ENCODE assay signal across 8 cellular contexts in the genomic region with DNA sequence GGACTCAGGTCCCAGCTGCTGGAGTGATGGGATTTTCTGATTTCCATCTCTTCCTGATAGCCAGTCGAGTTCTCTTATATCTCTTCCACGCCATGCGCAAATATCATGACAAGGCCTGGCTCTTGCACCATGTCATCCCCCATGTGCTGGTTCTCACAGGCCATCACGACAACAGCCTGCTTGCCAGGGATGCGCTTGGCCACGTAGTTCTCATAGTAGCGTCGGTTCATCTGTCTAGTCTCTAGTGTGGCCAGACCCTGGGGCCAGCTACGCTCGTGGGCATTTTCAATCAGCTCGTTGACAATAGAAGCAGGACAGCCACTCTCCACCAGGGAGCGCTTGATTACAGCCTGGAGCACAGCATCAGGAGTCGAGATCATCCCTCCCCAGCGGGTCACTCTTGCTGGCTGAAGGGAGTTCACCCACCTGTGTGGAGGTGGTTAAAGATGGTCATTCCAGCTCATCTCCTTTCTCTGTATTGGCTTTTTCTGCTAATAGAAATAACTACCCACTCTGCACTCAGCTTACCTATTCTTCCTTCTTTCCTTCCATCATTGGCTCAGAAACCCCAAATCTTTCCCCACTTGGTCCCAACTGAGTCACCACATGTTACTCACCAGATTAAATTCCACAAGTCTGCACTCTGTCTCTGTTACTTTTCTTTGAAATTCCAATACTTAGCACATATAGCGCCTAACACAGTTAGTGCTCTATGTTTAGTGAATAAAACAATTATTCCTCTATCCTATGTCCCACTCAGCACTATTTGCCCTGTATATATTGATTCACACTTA. TPM values are rescaled to one million over a fixed set of nuclear protein-coding genes. Genes with fewer than 3 reads are reported as not detected.
DNase-seq lines count a peak whose midpoint lies in the region; ATAC-seq and TF ChIP-seq lines count a peak whose summit lies in the region.

No MANE protein-coding gene starts in this region.

- peak in 1 of 2 donors; percentile 67 for TF ChIP-seq CTCF in right atrium auricular region (IDR thresholded peaks at IDR 0.05)

- H3K27ac ChIP-seq in right atrium auricular region = no peak overlapping the region

- no peaks in the 10 kb centered on the region for H3K4me1 ChIP-seq in right atrium auricular region

- peaks cover 64% of the 10 kb centered on the region for H3K36me3 ChIP-seq in right atrium auricular region

- H3K9me3 ChIP-seq in right atrium auricular region = no peaks in the 10 kb centered on the region

- H3K27me3 ChIP-seq in right atrium auricular region = no peaks in the 10 kb centered on the region

- H3K4me3 ChIP-seq in right atrium auricular region = no peak overlapping the region

- intact Hi-C loops in Right ventricle myocardium superior (cut with DNase I) (no loop called here), left ventricle myocardium superior (cut with micrococcal nuclease) (no loop called here)

- ATAC-seq in Right ventricle myocardium superior (ENCODE audit: poor library complexity) = peak; percentile 70
- ATAC-seq in left ventricle myocardium superior = peak; percentile 77

- DNase-seq in Right ventricle myocardium superior (peak; percentile 57), right atrium auricular region (ENCODE audit: low spot score) (no peak), NCI-H69 (lab: John Stamatoyannopoulos, UW) (peak; percentile 47), left ventricle myocardium superior (peak; percentile 62), ureter (ENCODE audit: low spot score) (no peak), NCI-H2171 treated with DMSO at 0.1 percent for 48 hours (lab: John Stamatoyannopoulos, UW) (no peak)
- peak; percentile 24 for DNase-seq in activated naive CD4-positive, alpha-beta T cell treated with anti-CD3 and anti-CD28 coated beads, Interleukin-2, amount 50 U/mL, for 16 hours
- DNase-seq in stimulated activated CD4-positive, alpha-beta T cell treated with anti-CD3 and anti-CD28 coated beads, Interleukin-15, amount 100 ng/mL, for 24 hours = peak; percentile 57

RNA-seq across cellular contexts. Expression of a gene that starts 15.2 kb away (rescaled TPM):
- total RNA-seq in Right ventricle myocardium superior (48.1 TPM), right atrium auricular region (10 to 100 TPM; 45.1 to 88.4 TPM), left ventricle myocardium superior (55.3 TPM), ureter (48.8 TPM)

RNA-seq across cellular contexts. Expression of a gene that starts 17.3 kb away (rescaled TPM):
- total RNA-seq in Right ventricle myocardium superior (63.4 TPM), right atrium auricular region (10 to 100 TPM; 45.0 to 70.2 TPM), left ventricle myocardium superior (81.4 TPM), ureter (142 TPM)

RNA-seq across cellular contexts. Expression of a gene that starts 17.6 kb away (rescaled TPM):
- 18.8 TPM for total RNA-seq in Right ventricle myocardium superior
- total RNA-seq in right atrium auricular region = 10 to 100 TPM; 19.7 to 23.6 TPM
- 19.6 TPM for total RNA-seq in left ventricle myocardium superior
- 27.9 TPM for total RNA-seq in ureter

RNA-seq across cellular contexts. Expression of a gene that starts 23.3 kb away (rescaled TPM):
- not detected for total RNA-seq in Right ventricle myocardium superior
- not detected for total RNA-seq in right atrium auricular region
- not detected for total RNA-seq in left ventricle myocardium superior
- total RNA-seq in ureter = 0.57 TPM

RNA-seq across cellular contexts. Expression of a gene that starts 48.4 kb away (rescaled TPM):
- total RNA-seq in Right ventricle myocardium superior = 513 TPM
- 1,000 to 10,000 TPM in 1 of 2 donors, 100 to 1,000 TPM in 1; 567 to 1,179 TPM for total RNA-seq in right atrium auricular region
- total RNA-seq in left ventricle myocardium superior = 546 TPM
- total RNA-seq in ureter = 1,884 TPM

Comparison
In these comparisons a context has a peak if more than half of its experiments do, and no peak if none do; other contexts are left out.
1. DNase-seq: peak in Right ventricle myocardium superior (single experiment), NCI-H69 (single experiment), activated naive CD4-positive, alpha-beta T cell treated with anti-CD3 and anti-CD28 coated beads, Interleukin-2, amount 50 U/mL, for 16 hours (single experiment), left ventricle myocardium superior (single experiment) and stimulated activated CD4-positive, alpha-beta T cell treated with anti-CD3 and anti-CD28 coated beads, Interleukin-15, amount 100 ng/mL, for 24 hours (single experiment); none in right atrium auricular region (single experiment), ureter (single experiment) and NCI-H2171 treated with DMSO at 0.1 percent for 48 hours (single experiment).